ENCODE assay signal across 2 cellular contexts in genomic region chr4:67717586-67717985, GRCh38.
TF ChIP-seq lines count a peak whose summit lies in the region.

No MANE protein-coding gene starts in this region.

TF ChIP-seq in HepG2, 621 proteins besides CTCF, POLR2A, EP300 and RAD21:
- TF ChIP-seq ZNF768 (CRISPR knock-in tag; IDR thresholded peaks at IDR 0.05) (peak; percentile 71; the same call in 1 of the 2 replicates), POLR2G (IDR thresholded peaks at IDR 0.05; ENCODE audit: low read depth, low read length) (no peak)

TF ChIP-seq in K562, 482 proteins besides CTCF, POLR2A, EP300 and RAD21:
- TF ChIP-seq PTBP1 (IDR thresholded peaks at IDR 0.05; ENCODE audit: low read depth, low read length) (0 out of 2 replicates have a peak, but pooled peaks have one; percentile 70), ZNF280A (IDR thresholded peaks at IDR 0.05; ENCODE audit: low read depth, partially characterized antibody) (no peak), NCOA4 (IDR thresholded peaks at IDR 0.05; ENCODE audit: partially characterized antibody) (no peak), BCOR (IDR thresholded peaks at IDR 0.05) (peak; percentile 91), RBM25 (IDR thresholded peaks at IDR 0.05; ENCODE audit: low read depth, low read length, severe bottlenecking) (peak; percentile 95), MBD2 (IDR thresholded peaks at IDR 0.05; ENCODE audit: borderline replicate concordance, low read depth) (no peak), FOXJ2 (tag; IDR thresholded peaks at IDR 0.05) (no peak), KDM2B (CRISPR knock-in tag; IDR thresholded peaks at IDR 0.05) (no peak), ZFP36 (IDR thresholded peaks at IDR 0.05; ENCODE audit: low read depth, low read length, partially characterized antibody) (peak; percentile 85), HDAC2 (IDR thresholded peaks at IDR 0.05) (0 out of 2 replicates have a peak, but pooled peaks have one; percentile 28), KDM1A (IDR thresholded peaks at IDR 0.05) (peak; percentile 32 to 63; a peak in 1 of 4 replicates), ZNF232 (CRISPR knock-in tag; IDR thresholded peaks at IDR 0.05) (no peak), SMARCA5 (IDR thresholded peaks at IDR 0.05) (peak; percentile 53; the same call in 1 of the 2 replicates), KLF6 (CRISPR knock-in tag; IDR thresholded peaks at IDR 0.05; ENCODE audit: borderline replicate concordance) (no peak), MTA3 (IDR thresholded peaks at IDR 0.05; ENCODE audit: borderline replicate concordance) (no peak)
- TF ChIP-seq, protein P1, sequence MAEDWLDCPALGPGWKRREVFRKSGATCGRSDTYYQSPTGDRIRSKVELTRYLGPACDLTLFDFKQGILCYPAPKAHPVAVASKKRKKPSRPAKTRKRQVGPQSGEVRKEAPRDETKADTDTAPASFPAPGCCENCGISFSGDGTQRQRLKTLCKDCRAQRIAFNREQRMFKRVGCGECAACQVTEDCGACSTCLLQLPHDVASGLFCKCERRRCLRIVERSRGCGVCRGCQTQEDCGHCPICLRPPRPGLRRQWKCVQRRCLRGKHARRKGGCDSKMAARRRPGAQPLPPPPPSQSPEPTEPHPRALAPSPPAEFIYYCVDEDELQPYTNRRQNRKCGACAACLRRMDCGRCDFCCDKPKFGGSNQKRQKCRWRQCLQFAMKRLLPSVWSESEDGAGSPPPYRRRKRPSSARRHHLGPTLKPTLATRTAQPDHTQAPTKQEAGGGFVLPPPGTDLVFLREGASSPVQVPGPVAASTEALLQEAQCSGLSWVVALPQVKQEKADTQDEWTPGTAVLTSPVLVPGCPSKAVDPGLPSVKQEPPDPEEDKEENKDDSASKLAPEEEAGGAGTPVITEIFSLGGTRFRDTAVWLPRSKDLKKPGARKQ (CRISPR knock-in tag; IDR thresholded peaks at IDR 0.05) = no peak
